19 cellular contexts compared by ENCODE assay signal in the genomic region with DNA sequence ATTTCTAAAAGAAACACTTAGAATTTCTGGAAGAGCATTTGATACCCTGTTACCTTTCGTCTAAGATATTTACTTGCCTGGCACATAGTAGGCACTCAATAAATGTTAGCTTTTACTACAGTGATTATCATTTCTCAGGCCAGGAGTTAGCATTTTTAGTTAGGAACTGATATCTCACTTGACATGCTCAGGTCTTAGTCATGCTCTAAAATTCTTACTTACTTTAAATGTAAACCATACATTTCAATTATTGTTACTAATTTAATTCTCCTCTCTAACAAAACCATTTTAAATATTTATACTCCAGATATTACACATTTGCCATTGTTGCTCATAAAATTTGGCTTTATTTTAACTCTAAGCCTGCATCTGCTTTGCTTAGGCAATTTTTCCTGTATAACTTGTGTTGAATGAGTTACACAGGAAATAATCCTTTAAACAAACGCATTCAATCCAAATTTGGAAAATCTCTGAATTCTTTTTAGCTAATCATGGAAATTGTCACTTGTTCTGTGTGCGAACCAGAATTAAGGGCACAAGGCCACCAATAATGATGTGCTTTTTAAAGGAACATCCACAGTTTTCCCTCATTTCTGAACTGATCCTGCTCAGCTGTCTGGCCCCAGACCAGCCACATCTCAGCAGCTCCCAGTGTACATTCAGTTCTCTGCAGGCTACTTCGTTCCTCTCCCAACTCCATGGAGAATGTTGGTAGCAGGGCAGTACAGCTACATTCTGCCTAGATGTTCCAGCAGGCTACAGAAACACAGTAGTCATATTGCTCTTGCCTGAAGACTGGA. TPM values are rescaled to one million over a fixed set of nuclear protein-coding genes. Genes with fewer than 3 reads are reported as not detected.
DNase-seq lines count a peak whose midpoint lies in the region; ATAC-seq and TF ChIP-seq lines count a peak whose summit lies in the region.
"Had no signal": no experiment of that assay in that cellular context is flagged by ENCODE, and none has a peak within 500 bp of the region (broad histone marks: within the 10 kb centered on the region; RNA-seq: fewer than 3 reads in every experiment).

No MANE protein-coding gene starts in this region.

- ATAC-seq in Right ventricle myocardium inferior, result peak; percentile 93
- ATAC-seq in gastroesophageal sphincter, result peak; percentile 83
- no peak for ATAC-seq in GM21723 (IDR thresholded peaks at IDR 0.05; ENCODE audit: unreplicated experiment)
- ATAC-seq: mucosa of descending colon had no signal

- intact Hi-C loops in Right ventricle myocardium inferior (cut with DNase I), result loop anchor here (2.0 kb wide), 1 partner anchor 14 kb away; no protein-coding TSS in a partner anchor
- intact Hi-C loops in cardiac septum (cut with DNase I), result no loop called here
- intact Hi-C loops in vagina (cut with DNase I), result no loop called here
- intact Hi-C loops in posterior vena cava (cut with DNase I), result no loop called here

- 12 to 21% methylated on average over 4 of the region's 4 CpGs for WGBS in gastroesophageal sphincter (ENCODE audit: low coverage in 1 of 2), 2 donors

- H3K4me3 ChIP-seq in gastroesophageal sphincter (no peak overlapping the region), muscle layer of duodenum (ENCODE audit: low read depth in 1 of 2, low read length in 2 of 2) (no peak overlapping the region), vagina (no peak overlapping the region), brain microvascular endothelial cell (ENCODE audit: low read depth, low read length) (no peak overlapping the region)
- H3K4me3 ChIP-seq: BLaER1 treated with 17β-estradiol and CSF1 and Interleukin-3, amounts not matched to agents 10 nM and 100 nM; mucosa of descending colon; suprapubic skin had no signal

- H3K36me3 ChIP-seq in gastroesophageal sphincter, result peaks cover 0 to 11% of the 10 kb centered on the region in 2 donors
- no peaks in the 10 kb centered on the region for H3K36me3 ChIP-seq in muscle layer of duodenum (ENCODE audit: control insufficient read depth in 1 of 2, insufficient read depth in 2 of 2, low read length in 2 of 2)
- H3K36me3 ChIP-seq in vagina, result no peaks in the 10 kb centered on the region
- H3K36me3 ChIP-seq in brain microvascular endothelial cell (replicated peaks), result no peaks in the 10 kb centered on the region
- H3K36me3 ChIP-seq: suprapubic skin had no signal

- in situ Hi-C loops in brain microvascular endothelial cell (cut with HindIII; ENCODE audit: low pct_ligation_motif_present, low sequenced_read_pairs), result loop anchor here (25.0 kb wide), 1 partner anchor 146 kb away; no protein-coding TSS in a partner anchor

- H3K9me3 ChIP-seq in gastroesophageal sphincter, result no peaks in the 10 kb centered on the region
- no peaks in the 10 kb centered on the region for H3K9me3 ChIP-seq in muscle layer of duodenum (ENCODE audit: control insufficient read depth in 1 of 2, low read length in 2 of 2)
- H3K9me3 ChIP-seq in vagina, result no peaks in the 10 kb centered on the region
- H3K9me3 ChIP-seq: BLaER1 treated with 17β-estradiol and CSF1 and Interleukin-3, amounts not matched to agents 10 nM and 100 nM; mucosa of descending colon; suprapubic skin had no signal

- H3K27me3 ChIP-seq in gastroesophageal sphincter (no peaks in the 10 kb centered on the region), muscle layer of duodenum (ENCODE audit: low read depth, low read length) (no peaks in the 10 kb centered on the region), vagina (no peaks in the 10 kb centered on the region), brain microvascular endothelial cell (replicated peaks) (no peaks in the 10 kb centered on the region)
- H3K27me3 ChIP-seq: BLaER1 treated with 17β-estradiol and CSF1 and Interleukin-3, amounts not matched to agents 10 nM and 100 nM; suprapubic skin had no signal

- no peak for TF ChIP-seq POLR2A in gastroesophageal sphincter (IDR thresholded peaks at IDR 0.05)
- TF ChIP-seq POLR2A in vagina (IDR thresholded peaks at IDR 0.05), result no peak

- peak overlapping the region; percentile 75 to 81 (median 78) for H3K27ac ChIP-seq in gastroesophageal sphincter
- peak overlapping the region; percentile 19 for H3K27ac ChIP-seq in muscle layer of duodenum (ENCODE audit: low read length)
- peak overlapping the region; percentile 60 for H3K27ac ChIP-seq in vagina
- H3K27ac ChIP-seq in brain microvascular endothelial cell, result no peak overlapping the region
- H3K27ac ChIP-seq: BLaER1 treated with 17β-estradiol and CSF1 and Interleukin-3, amounts not matched to agents 10 nM and 100 nM; suprapubic skin had no signal

- no peak for TF ChIP-seq EP300 in gastroesophageal sphincter (IDR thresholded peaks at IDR 0.05)

- peaks cover 12 to 83% (median 25%) of the 10 kb centered on the region in 3 donors for H3K4me1 ChIP-seq in gastroesophageal sphincter
- peaks cover 8 to 25% of the 10 kb centered on the region in 2 donors for H3K4me1 ChIP-seq in muscle layer of duodenum (ENCODE audit: control insufficient read depth in 1 of 2, insufficient read depth in 2 of 2, low read length in 2 of 2)
- H3K4me1 ChIP-seq in vagina, result peaks cover 27% of the 10 kb centered on the region

- DNase-seq in Right ventricle myocardium inferior (ENCODE audit: missing footprints), result peak; percentile 79
- DNase-seq in cardiac septum (ENCODE audit: low spot score), result no peak
- DNase-seq in vagina (ENCODE audit: extremely low spot score in 2 of 2), result no peak
- no peak for DNase-seq in posterior vena cava (ENCODE audit: low spot score)
- no peak for DNase-seq in brain microvascular endothelial cell
- DNase-seq: 8988T; activated CD4-positive, alpha-beta T cell treated with anti-CD3 and anti-CD28 coated beads for 48 hours; activated gamma-delta T cell; central memory CD4-positive, alpha-beta T cell; hypothalamus; MM.1S; mucosa of descending colon; NK-92 treated with Interleukin-12 subunit alpha and Interleukin-12 subunit beta, amount 100 ng/mL, for 24 hours; stimulated activated CD4-positive, alpha-beta T cell treated with anti-CD3 and anti-CD28 coated beads, Interleukin-4, amount 100 ng/mL, for 1 hour had no signal

- TF ChIP-seq CTCF in gastroesophageal sphincter (IDR thresholded peaks at IDR 0.05) (no peak), vagina (IDR thresholded peaks at IDR 0.05) (no peak), brain microvascular endothelial cell (IDR thresholded peaks at IDR 0.05; ENCODE audit: low read depth, low read length, missing control alignments) (no peak)

RNA-seq across cellular contexts. Expression of a gene that starts 15.6 kb away (rescaled TPM):
- total RNA-seq in Right ventricle myocardium inferior (354 TPM), cardiac septum (351 TPM), gastroesophageal sphincter (100 to 1,000 TPM; 544 to 589 (median 567) TPM), vagina (22.8 TPM), posterior vena cava (100 to 1,000 TPM; 145 to 234 TPM)
